34 cellular contexts compared by ENCODE assay signal in genomic region chr10:67296926-67297325, GRCh38.
"Had no signal": no experiment of that assay in that cellular context is flagged by ENCODE, and none has a peak within 500 bp of the region (broad histone marks: within the 10 kb centered on the region; RNA-seq: fewer than 3 reads in every experiment).

No MANE protein-coding gene starts in this region.

- H3K27me3 Mint-ChIP-seq: activated CD4-positive, alpha-beta memory T cell treated with anti-CD3 and anti-CD28 coated beads, Interleukin-2, amount 10 ng/mL, durations not matched to agents 7 days and 5 days; activated CD4-positive, alpha-beta T cell treated with anti-CD3 and anti-CD28 coated beads for 36 hours; activated CD4-positive, alpha-beta T cell treated with anti-CD3 and anti-CD28 coated beads, Interleukin-2, amount 10 ng/mL, durations not matched to agents 7 days and 5 days; activated CD8-positive, alpha-beta memory T cell treated with anti-CD3 and anti-CD28 coated beads, Interleukin-2, amount 10 ng/mL, durations not matched to agents 7 days and 5 days; activated naive CD8-positive, alpha-beta T cell treated with anti-CD3 and anti-CD28 coated beads for 36 hours; activated T-cell treated with anti-CD3 and anti-CD28 coated beads, Interleukin-2, amount 50 U/mL, for 24 hours had no signal

- H3K4me3 Mint-ChIP-seq: activated CD4-positive, alpha-beta memory T cell treated with anti-CD3 and anti-CD28 coated beads, Interleukin-2, amount 10 ng/mL, durations not matched to agents 7 days and 5 days; activated CD4-positive, alpha-beta T cell treated with anti-CD3 and anti-CD28 coated beads for 36 hours; activated CD4-positive, alpha-beta T cell treated with anti-CD3 and anti-CD28 coated beads, Interleukin-2, amount 10 ng/mL, durations not matched to agents 7 days and 5 days; activated CD8-positive, alpha-beta memory T cell treated with anti-CD3 and anti-CD28 coated beads, Interleukin-2, amount 10 ng/mL, durations not matched to agents 7 days and 5 days; activated CD8-positive, alpha-beta T cell treated with anti-CD3 and anti-CD28 coated beads, Interleukin-2, amount 10 ng/mL, durations not matched to agents 7 days and 5 days; activated naive CD4-positive, alpha-beta T cell treated with anti-CD3 and anti-CD28 coated beads for 36 hours; activated naive CD8-positive, alpha-beta T cell treated with anti-CD3 and anti-CD28 coated beads for 36 hours; activated T-cell treated with anti-CD3 and anti-CD28 coated beads, Interleukin-2, amount 50 U/mL, for 24 hours; T-cell; T-helper 2 cell treated with Interferon-gamma antibody and Interleukin-4, amounts not matched to agents 5 μg/mL and 100 μg/mL, for 36 hours; WTC11 had no signal

- H3K4me1 Mint-ChIP-seq: activated CD4-positive, alpha-beta memory T cell treated with anti-CD3 and anti-CD28 coated beads, Interleukin-2, amount 10 ng/mL, durations not matched to agents 7 days and 5 days; activated CD4-positive, alpha-beta T cell treated with anti-CD3 and anti-CD28 coated beads for 36 hours; activated CD4-positive, alpha-beta T cell treated with anti-CD3 and anti-CD28 coated beads, Interleukin-2, amount 10 ng/mL, durations not matched to agents 7 days and 5 days; activated CD8-positive, alpha-beta memory T cell treated with anti-CD3 and anti-CD28 coated beads, Interleukin-2, amount 10 ng/mL, durations not matched to agents 7 days and 5 days; activated naive CD8-positive, alpha-beta T cell treated with anti-CD3 and anti-CD28 coated beads for 36 hours; T-cell; WTC11 had no signal

- H3K9me3 Mint-ChIP-seq: activated CD4-positive, alpha-beta memory T cell treated with anti-CD3 and anti-CD28 coated beads, Interleukin-2, amount 10 ng/mL, durations not matched to agents 7 days and 5 days; T-helper 2 cell treated with Interferon-gamma antibody and Interleukin-4, amounts not matched to agents 5 μg/mL and 100 μg/mL, for 36 hours had no signal

- H3K27ac Mint-ChIP-seq: activated CD4-positive, alpha-beta memory T cell treated with anti-CD3 and anti-CD28 coated beads, Interleukin-2, amount 10 ng/mL, durations not matched to agents 7 days and 5 days; activated CD4-positive, alpha-beta T cell treated with anti-CD3 and anti-CD28 coated beads for 36 hours; activated CD4-positive, alpha-beta T cell treated with anti-CD3 and anti-CD28 coated beads, Interleukin-2, amount 10 ng/mL, durations not matched to agents 7 days and 5 days; activated CD8-positive, alpha-beta memory T cell treated with anti-CD3 and anti-CD28 coated beads, Interleukin-2, amount 10 ng/mL, durations not matched to agents 7 days and 5 days; activated CD8-positive, alpha-beta T cell treated with anti-CD3 and anti-CD28 coated beads, Interleukin-2, amount 10 ng/mL, durations not matched to agents 7 days and 5 days; activated naive CD4-positive, alpha-beta T cell treated with anti-CD3 and anti-CD28 coated beads for 36 hours; activated naive CD4-positive, alpha-beta T cell treated with anti-CD3 and anti-CD28 coated beads, Interleukin-2, amount 50 U/mL, for 72 hours; activated naive CD8-positive, alpha-beta T cell treated with anti-CD3 and anti-CD28 coated beads for 36 hours; activated T-cell treated with anti-CD3 and anti-CD28 coated beads, Interleukin-2, amount 50 U/mL, for 24 hours; T-cell; T-helper 2 cell treated with Interferon-gamma antibody and Interleukin-4, amounts not matched to agents 5 μg/mL and 100 μg/mL, for 36 hours; WTC11 had no signal

- H3K36me3 Mint-ChIP-seq: activated CD8-positive, alpha-beta memory T cell treated with anti-CD3 and anti-CD28 coated beads, Interleukin-2, amount 10 ng/mL, durations not matched to agents 7 days and 5 days; activated naive CD8-positive, alpha-beta T cell treated with anti-CD3 and anti-CD28 coated beads for 36 hours; T-cell; WTC11 had no signal

- DNase-seq: activated CD4-positive, alpha-beta memory T cell treated with anti-CD3 and anti-CD28 coated beads, Interleukin-2, amount 10 ng/mL, durations not matched to agents 7 days and 5 days; activated CD4-positive, alpha-beta T cell treated with anti-CD3 and anti-CD28 coated beads for 1 hour; activated CD4-positive, alpha-beta T cell treated with anti-CD3 and anti-CD28 coated beads for 36 hours; activated CD4-positive, alpha-beta T cell treated with anti-CD3 and anti-CD28 coated beads for 48 hours; activated CD4-positive, alpha-beta T cell treated with anti-CD3 and anti-CD28 coated beads, Interleukin-2, amount 10 ng/mL, durations not matched to agents 7 days and 5 days; activated CD4-positive, alpha-beta T cell treated with anti-CD3 and anti-CD28 coated beads, Interleukin-2, amount 50 U/mL, for 48 hours; activated CD4-positive, CD25-positive, alpha-beta regulatory T cell; activated CD8-positive, alpha-beta memory T cell treated with anti-CD3 and anti-CD28 coated beads for 24 hours; activated CD8-positive, alpha-beta memory T cell treated with anti-CD3 and anti-CD28 coated beads, Interleukin-2, amount 10 ng/mL, durations not matched to agents 7 days and 5 days; activated CD8-positive, alpha-beta memory T cell treated with anti-CD3 and anti-CD28 coated beads, Interleukin-2, amount 50 U/mL, for 48 hours; activated CD8-positive, alpha-beta T cell treated with anti-CD3 and anti-CD28 coated beads, Interleukin-2, amount 10 ng/mL, durations not matched to agents 7 days and 5 days; activated effector memory CD4-positive, alpha-beta T cell treated with anti-CD3 and anti-CD28 coated beads, Interleukin-2, amount 50 U/mL, for 16 hours; activated gamma-delta T cell treated with Interleukin-2 at 50 U/mL for 16 hours; activated naive CD4-positive, alpha-beta T cell; activated naive CD4-positive, alpha-beta T cell treated with anti-CD3 and anti-CD28 coated beads for 36 hours; activated naive CD4-positive, alpha-beta T cell treated with anti-CD3 and anti-CD28 coated beads, Interleukin-2, amount 50 U/mL, for 16 hours; activated naive CD8-positive, alpha-beta T cell treated with anti-CD3 and anti-CD28 coated beads for 36 hours; activated T-cell treated with anti-CD3 and anti-CD28 coated beads, Interleukin-2, amount 50 U/mL, for 24 hours; activated T-cell treated with anti-CD3 and anti-CD28 coated beads, Interleukin-2, amount 50 U/mL, for 48 hours; adrenal gland; amniotic stem cell; aorta; body of pancreas; brain microvascular endothelial cell; central memory CD4-positive, alpha-beta T cell; T-cell; T-helper 2 cell; T-helper 9 cell; WERI-Rb-1 had no signal

- H3K9me3 ChIP-seq: adrenal gland, body of pancreas, breast epithelium had no signal

- ATAC-seq: activated CD4-positive, alpha-beta T cell treated with anti-CD3 and anti-CD28 coated beads for 36 hours; activated CD4-positive, CD25-positive, alpha-beta regulatory T cell treated with anti-CD3 and anti-CD28 coated beads, Interleukin-2, amount 50 U/mL, for 24 hours; activated CD8-positive, alpha-beta memory T cell treated with anti-CD3 and anti-CD28 coated beads, Interleukin-2, amount 10 ng/mL, durations not matched to agents 7 days and 5 days; activated CD8-positive, alpha-beta T cell treated with anti-CD3 and anti-CD28 coated beads, Interleukin-2, amount 10 ng/mL, durations not matched to agents 7 days and 5 days; body of pancreas; T-cell; WTC11 had no signal
